27 cellular contexts compared by ENCODE assay signal in the genomic region with DNA sequence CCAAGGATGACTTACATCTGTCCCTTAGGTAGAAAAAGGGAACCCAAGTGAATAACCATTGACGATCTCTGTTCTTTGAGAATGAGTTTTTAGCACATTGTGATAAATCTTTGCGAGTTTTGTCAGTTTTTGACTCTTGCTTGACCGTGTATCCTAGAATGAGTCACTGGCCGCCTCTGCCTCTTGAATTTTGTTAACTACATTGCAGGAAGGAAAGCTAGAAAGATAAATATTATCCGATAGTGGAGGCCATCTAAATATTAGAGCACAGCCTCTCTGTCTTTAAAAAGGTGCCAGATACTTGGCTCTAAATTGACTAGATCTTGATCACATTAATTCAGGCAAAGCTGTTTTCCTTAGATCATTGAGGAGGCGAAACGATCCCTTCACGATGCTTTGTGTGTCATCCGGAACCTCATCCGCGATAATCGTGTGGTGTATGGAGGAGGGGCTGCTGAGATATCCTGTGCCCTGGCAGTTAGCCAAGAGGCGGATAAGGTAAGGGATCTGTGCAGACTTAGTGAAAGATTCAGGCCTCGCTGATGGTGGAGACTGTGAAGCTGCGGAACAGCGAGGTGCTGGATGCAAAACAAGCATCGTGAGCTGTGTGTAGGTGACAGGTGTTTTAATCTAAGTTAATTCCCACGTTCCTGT. TPM values are rescaled to one million over a fixed set of nuclear protein-coding genes. Genes with fewer than 3 reads are reported as not detected.
DNase-seq lines count a peak whose midpoint lies in the region; ATAC-seq, FAIRE-seq and TF ChIP-seq lines count a peak whose summit lies in the region.
"Had no signal": no experiment of that assay in that cellular context is flagged by ENCODE, and none has a peak within 500 bp of the region (broad histone marks: within the 10 kb centered on the region; RNA-seq: fewer than 3 reads in every experiment).

No MANE protein-coding gene starts in this region.

- no peaks in the 10 kb centered on the region for H3K9me3 ChIP-seq in heart right ventricle
- no peaks in the 10 kb centered on the region for H3K9me3 ChIP-seq in K562 (replicated peaks; ENCODE audit: control insufficient read depth, insufficient read depth, low read depth, low read length)
- H3K9me3 ChIP-seq in testis = no peaks in the 10 kb centered on the region
- H3K9me3 ChIP-seq: tibial artery had no signal

- H3K27ac ChIP-seq in heart right ventricle (no peak overlapping the region), K562 (ENCODE audit: extremely low read depth, low read depth, low read length) (no peak overlapping the region), testis (no peak overlapping the region)
- H3K27ac ChIP-seq: brain microvascular endothelial cell, SK-N-MC, tibial artery had no signal

- POLR2A ChIA-PET in K562 (lab: Yijun Ruan, JAX) = interaction anchor here (0.6 to 7.9 kb wide), 7 partner anchors 10 to 195 kb away, joined by 3 to 72 read pairs (median 3); a partner anchor contains a TSS

- TF ChIP-seq RAD21 in K562 (CRISPR knock-in tag; conservative IDR thresholded peaks at IDR 0.05 in 1 of 2, IDR thresholded peaks at IDR 0.05 in 1 of 2) = no peak

- FAIRE-seq in K562 (lab: Jason Lieb, UNC) = peak; percentile 67
- FAIRE-seq: HTR-8/SVneo, islet of Langerhans had no signal

- DNase-seq in NCI-H2081 (lab: John Stamatoyannopoulos, UW) (peak; percentile 43 to 50), NCI-H2081 treated with DMSO at 0.1 percent for 48 hours (lab: John Stamatoyannopoulos, UW) (no peak), left cardiac atrium (peak; percentile 38), heart right ventricle (no peak), K562 (ENCODE audit: extremely low read depth in 1 of 4, low spot score in 3 of 4) (peak in 1 of 4 experiments; percentile 67), testis (peak; percentile 13), KG1 (lab: John Stamatoyannopoulos, UW) (no peak)
- DNase-seq: activated CD4-positive, alpha-beta T cell treated with anti-CD3 and anti-CD28 coated beads for 4 hours; activated naive CD4-positive, alpha-beta T cell; activated T-cell treated with anti-CD3 and anti-CD28 coated beads, Interleukin-2, amount 50 U/mL, for 48 hours; amniotic stem cell; brain microvascular endothelial cell; CD4-positive, alpha-beta T cell; DMS153; HCEC 1CT; midbrain; naive thymus-derived CD4-positive, alpha-beta T cell; NCI-H1417 treated with DMSO at 0.1 percent for 48 hours; NCI-H2107; NCI-H524 treated with DMSO at 0.1 percent for 48 hours; RPMI8226; T-helper 2 cell; tibial artery had no signal

- in situ Hi-C loops in K562 (cut with MboI) = no loop called here

- H3K9ac ChIP-seq in K562 (ENCODE audit: insufficient read depth in 1 of 2, low read depth in 2 of 2, low read length in 2 of 2) = no peak overlapping the region

- no peaks in the 10 kb centered on the region for H3K27me3 ChIP-seq in heart right ventricle
- H3K27me3 ChIP-seq in K562 (ENCODE audit: control insufficient read depth in 2 of 2, insufficient read depth in 2 of 2, low read length in 2 of 2) = no peaks in the 10 kb centered on the region
- no peaks in the 10 kb centered on the region for H3K27me3 ChIP-seq in testis
- H3K27me3 ChIP-seq: brain microvascular endothelial cell, tibial artery had no signal

- no peak for TF ChIP-seq CTCF in heart right ventricle (IDR thresholded peaks at IDR 0.05)
- TF ChIP-seq CTCF in K562 (IDR thresholded peaks at IDR 0.05 in 2 of 3, conservative IDR thresholded peaks at IDR 0.05 in 1 of 3; ENCODE audit: insufficient read depth in 2 of 3, low read depth in 1 of 3, low read length in 3 of 3) = no peak
- TF ChIP-seq CTCF in testis (IDR thresholded peaks at IDR 0.05) = no peak

- peaks cover 6% of the 10 kb centered on the region for H3K9me1 ChIP-seq in K562 (ENCODE audit: control insufficient read depth, insufficient read depth, low read length)

- ATAC-seq in left cardiac atrium (peak in 1 of 2 donors; percentile 27), heart right ventricle (no peak), K562 (peak; percentile 10), GM18511 (IDR thresholded peaks at IDR 0.05; ENCODE audit: unreplicated experiment) (no peak)
- ATAC-seq: naive thymus-derived CD4-positive, alpha-beta T cell had no signal

- WGBS in heart right ventricle, 2 donors = 46 to 53% methylated on average over 18 of the region's 18 CpGs
- 45% methylated on average over 18 of the region's 18 CpGs for WGBS in K562 (ENCODE audit: insufficient coverage, low coverage, missing lambda C conversion rate)
- 68 to 74% methylated on average over 18 of the region's 18 CpGs for WGBS in testis, 2 donors

- no TSS peak for BruUV-seq in K562 (replicated peaks; lab: Mats Ljungman, UMichigan)

- no peak overlapping the region for H3K4me2 ChIP-seq in K562 (ENCODE audit: insufficient read depth, low read length)

- peaks cover 23% of the 10 kb centered on the region for H3K79me2 ChIP-seq in K562 (ENCODE audit: control insufficient read depth, insufficient read depth, low read length)

- TF ChIP-seq POLR2A in K562 (conservative IDR thresholded peaks at IDR 0.05) (no peak), testis (IDR thresholded peaks at IDR 0.05) (no peak)

- intact Hi-C loops in left cardiac atrium (cut with DNase I) (no loop called here), heart right ventricle (cut with DNase I) (no loop called here), K562 (cut with micrococcal nuclease) (no loop called here), testis (cut with DNase I; ENCODE audit: low total_unique reads) (no loop called here)

- TF ChIP-seq EP300 in K562 (IDR thresholded peaks at IDR 0.05; ENCODE audit: low read length) = 0 out of 2 replicates have a peak, but pooled peaks have one; percentile 9

- H3K4me3 ChIP-seq in heart right ventricle (no peak overlapping the region), K562 (no peak overlapping the region), testis (no peak overlapping the region)
- H3K4me3 ChIP-seq: SK-N-MC, tibial artery had no signal

- H3K36me3 ChIP-seq in heart right ventricle (peaks cover 0 to 96% (median 78%) of the 10 kb centered on the region in 9 donors), K562 (ENCODE audit: control insufficient read depth, insufficient read depth, low read length) (peaks cover 92% of the 10 kb centered on the region), testis (ENCODE audit: low read depth, missing control alignments) (no peaks in the 10 kb centered on the region)

- CTCF ChIA-PET in K562 (lab: Yijun Ruan, JAX; ENCODE audit: low intra/inter-chr PET ratio) = no interaction called here

- no peak overlapping the region for H2AFZ ChIP-seq in K562 (ENCODE audit: low read depth, low read length)

- peaks cover 24% of the 10 kb centered on the region for H4K20me1 ChIP-seq in K562 (replicated peaks; ENCODE audit: control insufficient read depth, insufficient read depth, low read length)

- H3K4me1 ChIP-seq in heart right ventricle (peaks cover 0 to 3% (median 0%) of the 10 kb centered on the region in 9 donors), K562 (replicated peaks in 1 of 2; ENCODE audit: control insufficient read depth in 2 of 2, insufficient read depth in 2 of 2, low read length in 2 of 2) (peaks cover 0 to 9% of the 10 kb centered on the region in 2 experiments; a peak in 3 of 5 replicates), testis (no peaks in the 10 kb centered on the region)
- H3K4me1 ChIP-seq: tibial artery had no signal

RNA-seq across cellular contexts. Expression of a gene that starts 12.2 kb away (rescaled TPM):
- 100 to 1,000 TPM; 106 to 117 TPM for total RNA-seq in left cardiac atrium
- total RNA-seq in heart right ventricle = 100 to 1,000 TPM in 4 of 10 donors, 10 to 100 TPM in 6; 83.6 to 118 (median 95.9) TPM
- polyA plus RNA-seq in heart right ventricle = 100 to 1,000 TPM in 1 of 2 donors, 10 to 100 TPM in 1; 54.7 to 247 TPM
- total RNA-seq in K562 (2011; cell fraction: chromatin; rRNA removed; ENCODE audit: low replicate concordance) = 239 and 473 TPM in 2 replicates
- 160 and 181 TPM in 2 replicates for total RNA-seq in K562 (2011; cell fraction: nucleolus; rRNA removed)
- 271 and 310 TPM in 2 replicates for total RNA-seq in K562 (2011; cell fraction: nucleoplasm; rRNA removed)
- 1,056 and 1,105 TPM in 2 replicates for total RNA-seq in K562 (2014; rRNA removed)
- total RNA-seq in K562 (2014; rRNA removed; fragmentation: Illumina TruSeq; extraction: Trizol) = 1,310 and 1,339 TPM in 2 replicates
- total RNA-seq in K562 (2015; rRNA removed; fragmentation: Illumina TruSeq; extraction: Trizol) = 1,290 and 1,307 TPM in 2 replicates
- 782 and 792 TPM in 2 replicates for total RNA-seq in K562 (2021)
- polyA plus RNA-seq in K562 (2011; rRNA removed) = 773 and 1,153 TPM in 2 replicates
- 486 and 691 TPM in 2 replicates for polyA plus RNA-seq in K562 (2011; cell fraction: cytosol; rRNA removed)
- 304 and 417 TPM in 2 replicates for polyA plus RNA-seq in K562 (2011; cell fraction: nucleus; rRNA removed)
- polyA plus RNA-seq in K562 (2012) = 564 and 1,172 TPM in 2 replicates
- polyA plus RNA-seq in K562 (2014; fragmentation: Illumina TruSeq; extraction: Trizol) = 1,097 and 1,170 TPM in 2 replicates
- polyA plus RNA-seq in K562 (2014; fragmentation: Nextera tagmentation; extraction: Ambion mirVana) = 1,000 to 10,000 TPM in 1 of 2 experiments, 100 to 1,000 TPM in 1; 926 to 1,606 TPM
- polyA plus RNA-seq in K562 (2014; rRNA removed) = 798 and 941 TPM in 2 replicates
- 2,049 and 2,472 TPM in 2 replicates for polyA minus RNA-seq in K562 (2011; rRNA and poly(A)+ RNA removed)
- 548 and 692 TPM in 2 replicates for polyA minus RNA-seq in K562 (2011; cell fraction: cytosol; rRNA and poly(A)+ RNA removed)
- polyA minus RNA-seq in K562 (2011; cell fraction: nucleus; rRNA and poly(A)+ RNA removed) = 155 and 246 TPM in 2 replicates
- total RNA-seq in testis = 100 to 1,000 TPM; 155 to 189 TPM
- polyA plus RNA-seq in testis (ENCODE audit: insufficient read depth, low read depth, low replicate concordance) = 299 TPM

RNA-seq across cellular contexts. Expression of a gene that starts 12.6 kb away (rescaled TPM):
- 10 to 100 TPM; 10.6 to 19.3 TPM for total RNA-seq in left cardiac atrium
- total RNA-seq in heart right ventricle = 10 to 100 TPM; 10.5 to 19.2 (median 14.7) TPM
- 10 to 100 TPM in 1 of 2 donors, 1 to 10 TPM in 1; 7.2 to 14.3 TPM for polyA plus RNA-seq in heart right ventricle
- total RNA-seq in K562 (2011; cell fraction: chromatin; rRNA removed; ENCODE audit: low replicate concordance) = 63.3 and 105 TPM in 2 replicates
- total RNA-seq in K562 (2011; cell fraction: nucleolus; rRNA removed) = 33.5 and 38.3 TPM in 2 replicates
- 54.5 and 67.1 TPM in 2 replicates for total RNA-seq in K562 (2011; cell fraction: nucleoplasm; rRNA removed)
- total RNA-seq in K562 (2014; rRNA removed) = 26.2 and 30.2 TPM in 2 replicates
- 44.4 and 46.2 TPM in 2 replicates for total RNA-seq in K562 (2014; rRNA removed; fragmentation: Illumina TruSeq; extraction: Trizol)
- 29.5 and 32.4 TPM in 2 replicates for total RNA-seq in K562 (2015; rRNA removed; fragmentation: Illumina TruSeq; extraction: Trizol)
- total RNA-seq in K562 (2021) = 29.1 and 32.2 TPM in 2 replicates
- 32.1 and 46.8 TPM in 2 replicates for polyA plus RNA-seq in K562 (2011; rRNA removed)
- 11.9 and 39.5 TPM in 2 replicates for polyA plus RNA-seq in K562 (2011; cell fraction: cytosol; rRNA removed)
- polyA plus RNA-seq in K562 (2011; cell fraction: nucleus; rRNA removed) = 38.0 and 40.7 TPM in 2 replicates
- 22.4 and 28.9 TPM in 2 replicates for polyA plus RNA-seq in K562 (2012)
- polyA plus RNA-seq in K562 (2014; fragmentation: Illumina TruSeq; extraction: Trizol) = 36.9 and 41.1 TPM in 2 replicates
- 10 to 100 TPM; 36.6 to 40.7 TPM for polyA plus RNA-seq in K562 (2014; fragmentation: Nextera tagmentation; extraction: Ambion mirVana)
- polyA plus RNA-seq in K562 (2014; rRNA removed) = 28.3 and 38.4 TPM in 2 replicates
- polyA minus RNA-seq in K562 (2011; rRNA and poly(A)+ RNA removed) = 48.5 and 54.2 TPM in 2 replicates
- polyA minus RNA-seq in K562 (2011; cell fraction: cytosol; rRNA and poly(A)+ RNA removed) = 10.5 and 16.6 TPM in 2 replicates
- 20.2 and 38.1 TPM in 2 replicates for polyA minus RNA-seq in K562 (2011; cell fraction: nucleus; rRNA and poly(A)+ RNA removed)
- total RNA-seq in testis = 10 to 100 TPM; 15.7 to 20.1 TPM
- 10.5 TPM for polyA plus RNA-seq in testis (ENCODE audit: insufficient read depth, low read depth, low replicate concordance)

RNA-seq across cellular contexts. Expression of a gene that starts 45.5 kb away (rescaled TPM):
- total RNA-seq in left cardiac atrium = 10 to 100 TPM; 23.9 to 39.5 TPM
- total RNA-seq in heart right ventricle = 10 to 100 TPM; 32.2 to 53.4 (median 45.3) TPM
- polyA plus RNA-seq in heart right ventricle = 10 to 100 TPM; 12.0 to 24.3 TPM
- total RNA-seq in K562 (2011; cell fraction: chromatin; rRNA removed; ENCODE audit: low replicate concordance) = 57.6 and 73.6 TPM in 2 replicates
- 41.8 and 51.0 TPM in 2 replicates for total RNA-seq in K562 (2011; cell fraction: nucleolus; rRNA removed)
- 60.6 and 76.3 TPM in 2 replicates for total RNA-seq in K562 (2011; cell fraction: nucleoplasm; rRNA removed)
- 22.6 and 30.0 TPM in 2 replicates for total RNA-seq in K562 (2014; rRNA removed)
- 68.2 and 86.7 TPM in 2 replicates for total RNA-seq in K562 (2014; rRNA removed; fragmentation: Illumina TruSeq; extraction: Trizol)
- 54.7 and 55.5 TPM in 2 replicates for total RNA-seq in K562 (2015; rRNA removed; fragmentation: Illumina TruSeq; extraction: Trizol)
- total RNA-seq in K562 (2021) = 119 and 121 TPM in 2 replicates
- 183 and 192 TPM in 2 replicates for polyA plus RNA-seq in K562 (2011; rRNA removed)
- polyA plus RNA-seq in K562 (2011; cell fraction: cytosol; rRNA removed) = 228 and 464 TPM in 2 replicates
- polyA plus RNA-seq in K562 (2011; cell fraction: nucleus; rRNA removed) = 27.2 and 28.4 TPM in 2 replicates
- 129 and 225 TPM in 2 replicates for polyA plus RNA-seq in K562 (2012)
- polyA plus RNA-seq in K562 (2014; fragmentation: Illumina TruSeq; extraction: Trizol) = 140 and 144 TPM in 2 replicates
- 10 to 100 TPM; 53.4 to 71.1 TPM for polyA plus RNA-seq in K562 (2014; fragmentation: Nextera tagmentation; extraction: Ambion mirVana)
- polyA plus RNA-seq in K562 (2014; rRNA removed) = 109 and 128 TPM in 2 replicates
- polyA minus RNA-seq in K562 (2011; rRNA and poly(A)+ RNA removed) = 176 TPM in 2 replicates
- polyA minus RNA-seq in K562 (2011; cell fraction: cytosol; rRNA and poly(A)+ RNA removed) = 200 and 213 TPM in 2 replicates
- polyA minus RNA-seq in K562 (2011; cell fraction: nucleus; rRNA and poly(A)+ RNA removed) = 23.2 and 39.3 TPM in 2 replicates
- total RNA-seq in testis = 1 to 10 TPM; 4.3 to 7.2 TPM
- 16.1 TPM for polyA plus RNA-seq in testis (ENCODE audit: insufficient read depth, low read depth, low replicate concordance)

Comparison
In these comparisons a context has a peak if more than half of its experiments do, and no peak if none do; other contexts are left out.
1. DNase-seq: peak in NCI-H2081 (2 of 2), left cardiac atrium (single experiment) and testis (single experiment); none in NCI-H2081 treated with DMSO at 0.1 percent for 48 hours (single experiment), heart right ventricle (0 of 2) and KG1 (single experiment).